12 cellular contexts compared by ENCODE assay signal in the genomic region with DNA sequence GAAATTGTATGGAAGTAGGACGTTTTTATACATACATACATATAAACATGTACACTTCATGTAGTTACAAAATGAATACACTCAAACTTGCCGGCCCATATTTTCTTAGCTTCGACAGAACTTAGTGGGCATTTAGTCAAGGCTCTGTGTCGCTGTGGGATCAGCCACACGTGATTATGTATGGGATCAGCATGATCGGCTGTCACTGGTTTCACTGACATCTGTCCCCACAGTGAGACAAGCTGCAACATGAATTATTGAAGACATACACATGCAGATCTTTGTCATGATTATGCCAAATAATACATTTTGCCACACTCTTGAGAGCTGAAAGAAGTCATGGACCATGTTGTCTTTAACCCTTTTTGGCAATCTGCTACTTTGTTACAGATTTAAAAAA.
DNase-seq lines count a peak whose midpoint lies in the region; TF ChIP-seq lines count a peak whose summit lies in the region.
"Had no signal": no experiment of that assay in that cellular context is flagged by ENCODE, and none has a peak within 500 bp of the region (broad histone marks: within the 10 kb centered on the region; RNA-seq: fewer than 3 reads in every experiment).

No MANE protein-coding gene starts in this region.

- no peak overlapping the region for H3K27ac ChIP-seq in WERI-Rb-1
- H3K27ac ChIP-seq: 22Rv1, HL-60 had no signal

- H3K36me3 Mint-ChIP-seq in T-helper 2 cell treated with Interferon-gamma antibody and Interleukin-4, amounts not matched to agents 5 μg/mL and 100 μg/mL, for 36 hours (ENCODE audit: low read depth), result no peaks in the 10 kb centered on the region
- no peaks in the 10 kb centered on the region for H3K36me3 Mint-ChIP-seq in activated T-cell treated with anti-CD3 and anti-CD28 coated beads, Interleukin-2, amount 50 U/mL, for 24 hours (ENCODE audit: low read depth)
- H3K36me3 Mint-ChIP-seq: CD14-positive monocyte; CD8-positive, alpha-beta T cell had no signal

- H3K27me3 ChIP-seq in WERI-Rb-1 (ENCODE audit: insufficient read depth, low read depth, severe bottlenecking), result no peaks in the 10 kb centered on the region

- H3K4me3 Mint-ChIP-seq in T-helper 2 cell treated with Interferon-gamma antibody and Interleukin-4, amounts not matched to agents 5 μg/mL and 100 μg/mL, for 36 hours, result no peak overlapping the region
- no peak overlapping the region for H3K4me3 Mint-ChIP-seq in activated T-cell treated with anti-CD3 and anti-CD28 coated beads, Interleukin-2, amount 50 U/mL, for 24 hours
- H3K4me3 Mint-ChIP-seq: CD14-positive monocyte; CD8-positive, alpha-beta T cell had no signal

- no peak overlapping the region for H3K4me3 ChIP-seq in WERI-Rb-1 (ENCODE audit: low read depth, low read length)

- no peak for TF ChIP-seq CTCF in WERI-Rb-1 (IDR thresholded peaks at IDR 0.05; ENCODE audit: low read depth, low read length)

- DNase-seq in DMS 273 (lab: John Stamatoyannopoulos, UW; ENCODE audit: unreplicated experiment) (peak; percentile 54), DMS 273 treated with DMSO at 0.1 percent for 48 hours (lab: John Stamatoyannopoulos, UW) (no peak), NCI-H524 treated with DMSO at 0.1 percent for 48 hours (lab: John Stamatoyannopoulos, UW) (peak; percentile 25), WERI-Rb-1 (peak; percentile 60), DMS153 (lab: John Stamatoyannopoulos, UW) (no peak), LoVo (ENCODE audit: low spot score) (no peak)
- no peak for DNase-seq in T-helper 2 cell treated with Interferon-gamma antibody and Interleukin-4, amounts not matched to agents 5 μg/mL and 100 μg/mL, for 36 hours (ENCODE audit: low spot score)
- no peak for DNase-seq in activated T-cell treated with anti-CD3 and anti-CD28 coated beads, Interleukin-2, amount 50 U/mL, for 24 hours
- DNase-seq: CD8-positive, alpha-beta T cell had no signal

- H3K9me3 Mint-ChIP-seq in T-helper 2 cell treated with Interferon-gamma antibody and Interleukin-4, amounts not matched to agents 5 μg/mL and 100 μg/mL, for 36 hours, result no peaks in the 10 kb centered on the region
- H3K9me3 Mint-ChIP-seq in activated T-cell treated with anti-CD3 and anti-CD28 coated beads, Interleukin-2, amount 50 U/mL, for 24 hours, result no peaks in the 10 kb centered on the region
- H3K9me3 Mint-ChIP-seq: CD8-positive, alpha-beta T cell had no signal

- H3K36me3 ChIP-seq in WERI-Rb-1, result no peaks in the 10 kb centered on the region

- no peaks in the 10 kb centered on the region for H3K27me3 Mint-ChIP-seq in T-helper 2 cell treated with Interferon-gamma antibody and Interleukin-4, amounts not matched to agents 5 μg/mL and 100 μg/mL, for 36 hours (ENCODE audit: low read depth)
- H3K27me3 Mint-ChIP-seq in activated T-cell treated with anti-CD3 and anti-CD28 coated beads, Interleukin-2, amount 50 U/mL, for 24 hours, result no peaks in the 10 kb centered on the region

- H3K27ac Mint-ChIP-seq in T-helper 2 cell treated with Interferon-gamma antibody and Interleukin-4, amounts not matched to agents 5 μg/mL and 100 μg/mL, for 36 hours, result no peak overlapping the region
- H3K27ac Mint-ChIP-seq in activated T-cell treated with anti-CD3 and anti-CD28 coated beads, Interleukin-2, amount 50 U/mL, for 24 hours, result no peak overlapping the region
- H3K27ac Mint-ChIP-seq: CD14-positive monocyte; CD8-positive, alpha-beta T cell had no signal

- H3K4me1 Mint-ChIP-seq in T-helper 2 cell treated with Interferon-gamma antibody and Interleukin-4, amounts not matched to agents 5 μg/mL and 100 μg/mL, for 36 hours (ENCODE audit: low read depth), result no peaks in the 10 kb centered on the region
- H3K4me1 Mint-ChIP-seq in activated T-cell treated with anti-CD3 and anti-CD28 coated beads, Interleukin-2, amount 50 U/mL, for 24 hours (ENCODE audit: low read depth), result no peaks in the 10 kb centered on the region
- H3K4me1 Mint-ChIP-seq: CD14-positive monocyte had no signal

- no peaks in the 10 kb centered on the region for H3K9me3 ChIP-seq in WERI-Rb-1 (ENCODE audit: severe bottlenecking)

Comparison
In these comparisons a context has a peak if more than half of its experiments do, and no peak if none do; other contexts are left out.
1. DNase-seq: peak in DMS 273 (single experiment), NCI-H524 treated with DMSO at 0.1 percent for 48 hours (single experiment) and WERI-Rb-1 (single experiment); none in DMS 273 treated with DMSO at 0.1 percent for 48 hours (single experiment), T-helper 2 cell treated with Interferon-gamma antibody and Interleukin-4, amounts not matched to agents 5 μg/mL and 100 μg/mL, for 36 hours (single experiment), DMS153 (single experiment), activated T-cell treated with anti-CD3 and anti-CD28 coated beads, Interleukin-2, amount 50 U/mL, for 24 hours (single experiment) and LoVo (single experiment).